In the genomic region with DNA sequence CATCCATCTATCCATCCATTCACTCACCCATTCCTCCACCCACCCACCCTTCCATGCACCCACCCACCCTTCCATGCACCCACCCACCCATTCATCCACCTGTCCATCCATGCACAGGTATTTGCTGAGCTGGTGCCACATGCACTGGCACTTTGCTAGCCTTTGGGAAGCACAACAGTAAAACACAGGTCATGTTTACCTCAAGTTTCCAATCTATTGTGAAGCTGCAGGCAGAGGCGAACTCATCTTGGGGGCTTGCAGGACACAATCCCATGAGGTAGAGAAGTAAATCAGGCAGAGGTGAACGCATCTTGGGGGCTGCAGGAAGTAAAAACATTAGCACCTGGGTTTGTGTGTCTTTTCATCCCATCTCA, we compare ENCODE assay signal across 11 cellular contexts. TPM values are rescaled to one million over a fixed set of nuclear protein-coding genes. Genes with fewer than 3 reads are reported as not detected.
"Had no signal": no experiment of that assay in that cellular context is flagged by ENCODE, and none has a peak within 500 bp of the region (broad histone marks: within the 10 kb centered on the region; RNA-seq: fewer than 3 reads in every experiment).

No MANE protein-coding gene starts in this region.

- H3K9ac ChIP-seq: GM23248 had no signal

- H3K27ac ChIP-seq: GM23248, HL-60 had no signal

- H2AFZ ChIP-seq: GM23248 had no signal

- H3K27ac Mint-ChIP-seq: HFFc6, IgD-negative memory B cell had no signal

- H3K36me3 ChIP-seq: HAP-1 had no signal

- DNase-seq: GM23248, GOT3, H7, HFFc6 had no signal

- H3K36me3 Mint-ChIP-seq: IgD-negative memory B cell had no signal

- ATAC-seq: HCT116, HepG2 had no signal

- H3K4me1 ChIP-seq: HAP-1 had no signal

- H3K9me3 ChIP-seq: HAP-1 had no signal

- H3K4me3 Mint-ChIP-seq: HFFc6, IgD-negative memory B cell had no signal

- H3K4me3 ChIP-seq: GM23248, HAP-1 had no signal

RNA-seq across cellular contexts. Expression of gene CBFA2T3, which starts 35.6 kb away (rescaled TPM):
- total RNA-seq: GM23248, H4, HepG2, HFFc6, HT1080 had no signal
- polyA plus RNA-seq: GM23248 had no signal
